In genomic region chr12:2792670-2793500, GRCh38 we compare ENCODE assay signal across 2 cellular contexts.
TF ChIP-seq lines count a peak whose summit lies in the region.

No MANE protein-coding gene starts in this region.

TF ChIP-seq in endothelial cell of umbilical vein, 7 proteins besides CTCF, POLR2A, EP300 and RAD21:
- TF ChIP-seq POLR2AphosphoS5 (IDR thresholded peaks at IDR 0.05; ENCODE audit: insufficient read depth, low read depth, low read length) (no peak), FOS (IDR thresholded peaks at IDR 0.05; ENCODE audit: borderline replicate concordance, insufficient read depth, low read length) (no peak), MAX (IDR thresholded peaks at IDR 0.05; ENCODE audit: insufficient read depth, insufficient read length) (no peak), EZH2 (IDR thresholded peaks at IDR 0.05; ENCODE audit: borderline replicate concordance, low read depth, low read length, severe bottlenecking) (no peak), MYC (IDR thresholded peaks at IDR 0.05; ENCODE audit: low read depth, low read length) (no peak), GATA2 (IDR thresholded peaks at IDR 0.05; ENCODE audit: insufficient read depth, insufficient read length, low read depth, low read length) (no peak), JUN (IDR thresholded peaks at IDR 0.05; ENCODE audit: borderline replicate concordance, insufficient read depth, insufficient read length, low read depth) (no peak)

TF ChIP-seq in SK-N-SH, 30 proteins besides CTCF, POLR2A, EP300 and RAD21:
- TF ChIP-seq RCOR1 (IDR thresholded peaks at IDR 0.05; ENCODE audit: low read length) (no peak), SIN3A (IDR thresholded peaks at IDR 0.05; ENCODE audit: borderline replicate concordance, low read depth, low read length) (no peak), ZBTB33 (IDR thresholded peaks at IDR 0.05; ENCODE audit: borderline replicate concordance, low read depth) (no peak), PBX3 (IDR thresholded peaks at IDR 0.05) (no peak), NRF1 (IDR thresholded peaks at IDR 0.05; ENCODE audit: low read depth, low read length) (no peak), GATA2 (CRISPR knock-in tag; IDR thresholded peaks at IDR 0.05) (no peak), MAX (IDR thresholded peaks at IDR 0.05; ENCODE audit: low read depth) (no peak), FOXM1 (IDR thresholded peaks at IDR 0.05; ENCODE audit: low read depth) (no peak), FOSL2 (IDR thresholded peaks at IDR 0.05; ENCODE audit: borderline replicate concordance, low read depth) (no peak), RXRA (IDR thresholded peaks at IDR 0.05; ENCODE audit: borderline replicate concordance, low read depth) (no peak), YY1 (IDR thresholded peaks at IDR 0.05; ENCODE audit: low read depth) (no peak), TAF1 (IDR thresholded peaks at IDR 0.05; ENCODE audit: borderline replicate concordance, low read depth, low read length) (no peak), NFIC (IDR thresholded peaks at IDR 0.05; ENCODE audit: borderline replicate concordance) (no peak), JUND (IDR thresholded peaks at IDR 0.05) (no peak)
